Comparison of ENCODE assay signal across 1 cellular context in the genomic region with DNA sequence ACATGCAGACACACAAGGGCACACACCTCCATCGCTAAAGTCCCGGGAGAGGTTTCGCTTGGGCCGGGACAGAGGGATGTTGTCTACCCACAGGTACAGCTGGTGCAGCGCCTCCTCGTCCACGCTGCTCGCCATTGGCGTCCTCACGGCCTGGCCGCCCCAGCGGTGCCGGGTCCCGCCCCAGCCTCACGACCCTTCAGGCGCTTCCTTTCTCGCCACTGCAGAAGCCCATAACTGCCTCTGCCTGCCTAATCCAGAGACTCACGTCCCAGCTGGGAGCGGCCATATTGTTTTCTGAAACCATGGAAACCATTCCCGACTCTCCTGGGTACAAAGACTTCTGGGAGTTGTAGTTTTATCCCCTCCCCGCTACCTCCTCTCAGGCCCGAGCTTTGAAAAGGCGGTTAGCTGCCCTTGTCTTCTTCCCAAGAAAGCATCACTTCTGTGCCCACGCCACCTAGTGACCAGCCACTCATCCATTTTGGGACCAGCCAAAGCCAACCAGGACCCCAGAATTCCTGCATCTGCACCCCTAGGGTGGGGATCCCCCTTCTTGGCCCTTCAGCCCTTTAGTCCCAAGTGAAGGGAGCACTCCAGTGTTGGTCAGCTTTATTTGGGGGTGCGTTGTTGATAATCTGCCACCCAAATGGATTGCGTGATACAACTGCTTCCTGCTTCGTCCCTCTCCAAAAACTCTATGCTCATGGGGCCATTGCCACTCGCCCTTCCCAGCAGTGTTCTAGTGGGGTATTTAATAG.
A peak's percentile ranks its signal among the peaks of the same experiment; 100 is the strongest.
TF ChIP-seq lines count a peak whose summit lies in the region.

A gene with protein sequence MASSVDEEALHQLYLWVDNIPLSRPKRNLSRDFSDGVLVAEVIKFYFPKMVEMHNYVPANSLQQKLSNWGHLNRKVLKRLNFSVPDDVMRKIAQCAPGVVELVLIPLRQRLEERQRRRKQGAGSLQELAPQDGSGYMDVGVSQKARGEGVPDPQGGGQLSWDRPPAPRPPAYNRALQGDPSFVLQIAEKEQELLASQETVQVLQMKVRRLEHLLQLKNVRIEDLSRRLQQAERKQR (minus strand): TSS at position 296 of the 758 bp plus-strand sequence. CDS start 161 bp downstream, at position 135.

TF ChIP-seq in HepG2, 621 proteins besides CTCF, POLR2A, EP300 and RAD21 (continued from another document):
- TF ChIP-seq ZNF33B (CRISPR knock-in tag; IDR thresholded peaks at IDR 0.05) (0 out of 2 replicates have a peak, but pooled peaks have one; percentile 56), SRF (IDR thresholded peaks at IDR 0.05; ENCODE audit: low read depth, low read length) (0 out of 2 replicates have a peak, but pooled peaks have one; percentile 12), ZNF205 (CRISPR knock-in tag; IDR thresholded peaks at IDR 0.05) (0 out of 2 replicates have a peak, but pooled peaks have one; percentile 30), ZNF232 (CRISPR knock-in tag; IDR thresholded peaks at IDR 0.05; ENCODE audit: borderline replicate concordance) (no peak), ZC3H4 (CRISPR knock-in tag; IDR thresholded peaks at IDR 0.05; ENCODE audit: borderline replicate concordance) (no peak), ZNF761 (CRISPR knock-in tag; conservative IDR thresholded peaks at IDR 0.05) (no peak)
- TF ChIP-seq, protein P1, sequence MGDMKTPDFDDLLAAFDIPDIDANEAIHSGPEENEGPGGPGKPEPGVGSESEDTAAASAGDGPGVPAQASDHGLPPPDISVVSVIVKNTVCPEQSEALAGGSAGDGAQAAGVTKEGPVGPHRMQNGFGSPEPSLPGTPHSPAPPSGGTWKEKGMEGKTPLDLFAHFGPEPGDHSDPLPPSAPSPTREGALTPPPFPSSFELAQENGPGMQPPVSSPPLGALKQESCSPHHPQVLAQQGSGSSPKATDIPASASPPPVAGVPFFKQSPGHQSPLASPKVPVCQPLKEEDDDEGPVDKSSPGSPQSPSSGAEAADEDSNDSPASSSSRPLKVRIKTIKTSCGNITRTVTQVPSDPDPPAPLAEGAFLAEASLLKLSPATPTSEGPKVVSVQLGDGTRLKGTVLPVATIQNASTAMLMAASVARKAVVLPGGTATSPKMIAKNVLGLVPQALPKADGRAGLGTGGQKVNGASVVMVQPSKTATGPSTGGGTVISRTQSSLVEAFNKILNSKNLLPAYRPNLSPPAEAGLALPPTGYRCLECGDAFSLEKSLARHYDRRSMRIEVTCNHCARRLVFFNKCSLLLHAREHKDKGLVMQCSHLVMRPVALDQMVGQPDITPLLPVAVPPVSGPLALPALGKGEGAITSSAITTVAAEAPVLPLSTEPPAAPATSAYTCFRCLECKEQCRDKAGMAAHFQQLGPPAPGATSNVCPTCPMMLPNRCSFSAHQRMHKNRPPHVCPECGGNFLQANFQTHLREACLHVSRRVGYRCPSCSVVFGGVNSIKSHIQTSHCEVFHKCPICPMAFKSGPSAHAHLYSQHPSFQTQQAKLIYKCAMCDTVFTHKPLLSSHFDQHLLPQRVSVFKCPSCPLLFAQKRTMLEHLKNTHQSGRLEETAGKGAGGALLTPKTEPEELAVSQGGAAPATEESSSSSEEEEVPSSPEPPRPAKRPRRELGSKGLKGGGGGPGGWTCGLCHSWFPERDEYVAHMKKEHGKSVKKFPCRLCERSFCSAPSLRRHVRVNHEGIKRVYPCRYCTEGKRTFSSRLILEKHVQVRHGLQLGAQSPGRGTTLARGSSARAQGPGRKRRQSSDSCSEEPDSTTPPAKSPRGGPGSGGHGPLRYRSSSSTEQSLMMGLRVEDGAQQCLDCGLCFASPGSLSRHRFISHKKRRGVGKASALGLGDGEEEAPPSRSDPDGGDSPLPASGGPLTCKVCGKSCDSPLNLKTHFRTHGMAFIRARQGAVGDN (CRISPR knock-in tag; IDR thresholded peaks at IDR 0.05) = peak; percentile 66
- TF ChIP-seq, protein P2, sequence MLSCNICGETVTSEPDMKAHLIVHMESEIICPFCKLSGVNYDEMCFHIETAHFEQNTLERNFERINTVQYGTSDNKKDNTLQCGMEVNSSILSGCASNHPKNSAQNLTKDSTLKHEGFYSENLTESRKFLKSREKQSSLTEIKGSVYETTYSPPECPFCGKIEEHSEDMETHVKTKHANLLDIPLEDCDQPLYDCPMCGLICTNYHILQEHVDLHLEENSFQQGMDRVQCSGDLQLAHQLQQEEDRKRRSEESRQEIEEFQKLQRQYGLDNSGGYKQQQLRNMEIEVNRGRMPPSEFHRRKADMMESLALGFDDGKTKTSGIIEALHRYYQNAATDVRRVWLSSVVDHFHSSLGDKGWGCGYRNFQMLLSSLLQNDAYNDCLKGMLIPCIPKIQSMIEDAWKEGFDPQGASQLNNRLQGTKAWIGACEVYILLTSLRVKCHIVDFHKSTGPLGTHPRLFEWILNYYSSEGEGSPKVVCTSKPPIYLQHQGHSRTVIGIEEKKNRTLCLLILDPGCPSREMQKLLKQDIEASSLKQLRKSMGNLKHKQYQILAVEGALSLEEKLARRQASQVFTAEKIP (CRISPR knock-in tag; IDR thresholded peaks at IDR 0.05; ENCODE audit: borderline replicate concordance) = no peak
